Comparison of ENCODE assay signal across 24 cellular contexts in genomic region chr17:78120537-78120936, GRCh38. TPM values are rescaled to one million over a fixed set of nuclear protein-coding genes. Genes with fewer than 3 reads are reported as not detected.
DNase-seq lines count a peak whose midpoint lies in the region; ATAC-seq and FAIRE-seq lines count a peak whose summit lies in the region.
"Had no signal": no experiment of that assay in that cellular context is flagged by ENCODE, and none has a peak within 500 bp of the region (broad histone marks: within the 10 kb centered on the region; RNA-seq: fewer than 3 reads in every experiment).

No MANE protein-coding gene starts in this region.

- no peaks in the 10 kb centered on the region for H3K27me3 Mint-ChIP-seq in CD4-positive, alpha-beta memory T cell
- no peaks in the 10 kb centered on the region for H3K27me3 Mint-ChIP-seq in activated CD8-positive, alpha-beta T cell treated with anti-CD3 and anti-CD28 coated beads, Interleukin-2, amount 10 ng/mL, durations not matched to agents 7 days and 5 days (ENCODE audit: low read depth)
- H3K27me3 Mint-ChIP-seq in naive B cell: no peaks in the 10 kb centered on the region
- H3K27me3 Mint-ChIP-seq: activated B cell treated with CpG ODN at 0.5 μM for 24 hours; dendritic cell treated with granulocyte-macrophage colony-stimulating factor and Interleukin-4, amounts not matched to agents 40 ng/mL and 50 ng/mL, for 4 days; type B pancreatic cell had no signal

- no peak overlapping the region for H3K27ac ChIP-seq in BLaER1 treated with 17β-estradiol and CSF1 and Interleukin-3, amounts not matched to agents 10 nM and 100 nM
- peak overlapping the region; percentile 81 for H3K27ac ChIP-seq in CD4-positive, alpha-beta memory T cell (ENCODE audit: low read depth, low read length)
- H3K27ac ChIP-seq: hepatocyte, lower lobe of right lung, pancreas had no signal

- no peak overlapping the region for H3K4me3 ChIP-seq in BLaER1 treated with 17β-estradiol and CSF1 and Interleukin-3, amounts not matched to agents 10 nM and 100 nM
- peak overlapping the region in 1 of 2 donors; percentile 69 for H3K4me3 ChIP-seq in CD4-positive, alpha-beta memory T cell (ENCODE audit: low read length in 2 of 2)
- H3K4me3 ChIP-seq: hepatocyte, lower lobe of right lung, pancreas had no signal

- peaks cover 26 to 65% (median 47%) of the 10 kb centered on the region in 4 donors for H3K4me1 Mint-ChIP-seq in CD4-positive, alpha-beta memory T cell
- H3K4me1 Mint-ChIP-seq in activated CD8-positive, alpha-beta T cell treated with anti-CD3 and anti-CD28 coated beads, Interleukin-2, amount 10 ng/mL, durations not matched to agents 7 days and 5 days (ENCODE audit: low read depth): peaks cover 67% of the 10 kb centered on the region
- H3K4me1 Mint-ChIP-seq in naive B cell: peaks cover 37 to 50% (median 39%) of the 10 kb centered on the region in 3 donors

- peak overlapping the region; percentile 63 to 92 (median 89) for H3K4me3 Mint-ChIP-seq in CD4-positive, alpha-beta memory T cell
- H3K4me3 Mint-ChIP-seq in activated CD8-positive, alpha-beta T cell treated with anti-CD3 and anti-CD28 coated beads, Interleukin-2, amount 10 ng/mL, durations not matched to agents 7 days and 5 days: peak overlapping the region; percentile 88
- H3K4me3 Mint-ChIP-seq in naive B cell: peak overlapping the region in 5 of 8 donors; percentile 40 to 98 (median 72)
- H3K4me3 Mint-ChIP-seq: dendritic cell treated with granulocyte-macrophage colony-stimulating factor and Interleukin-4, amounts not matched to agents 40 ng/mL and 50 ng/mL, for 4 days; type B pancreatic cell had no signal

- H3K36me3 ChIP-seq in BLaER1 treated with 17β-estradiol and CSF1 and Interleukin-3, amounts not matched to agents 10 nM and 100 nM: peaks cover 71 to 99% (median 86%) of the 10 kb centered on the region in 11 experiments
- peaks cover 63% of the 10 kb centered on the region for H3K36me3 ChIP-seq in CD4-positive, alpha-beta memory T cell (ENCODE audit: insufficient read depth, low read length)

- peaks cover 35 to 54% of the 10 kb centered on the region in 2 donors for H3K36me3 Mint-ChIP-seq in CD4-positive, alpha-beta memory T cell
- H3K36me3 Mint-ChIP-seq in activated CD8-positive, alpha-beta T cell treated with anti-CD3 and anti-CD28 coated beads, Interleukin-2, amount 10 ng/mL, durations not matched to agents 7 days and 5 days (ENCODE audit: low read depth): peaks cover 74% of the 10 kb centered on the region
- H3K36me3 Mint-ChIP-seq in naive B cell: peaks cover 0 to 15% of the 10 kb centered on the region in 2 donors

- H3K4me2 ChIP-seq in BLaER1 treated with 17β-estradiol and CSF1 and Interleukin-3, amounts not matched to agents 10 nM and 100 nM: peak overlapping the region in 10 of 11 experiments; percentile 85 to 100 (median 96); a peak in 16 of 22 replicates
- H3K4me2 ChIP-seq: hepatocyte had no signal

- no peak for FAIRE-seq in frontal cortex (lab: Jason Lieb, UNC)
- FAIRE-seq: G401.6, H54, islet of Langerhans, pancreas had no signal

- POLR2A ChIA-PET in CD4-positive, alpha-beta memory T cell (lab: Charles Lee; ENCODE audit: partially characterized antibody): interaction anchor here (1.0 to 26.7 kb wide), 8 partner anchors 10 to 131 kb away, joined by 3 to 1172 read pairs (median 6); partner anchors contain the start of genes C17orf99, TMC6 and TMC8
- POLR2A ChIA-PET in activated CD8-positive, alpha-beta T cell treated with anti-CD3 and anti-CD28 coated beads, Interleukin-2, amount 10 ng/mL, durations not matched to agents 7 days and 5 days (lab: Charles Lee): interaction anchor here (0.8 to 13.9 kb wide), 3 partner anchors 8 to 19 kb away, joined by 3 to 182 read pairs (median 53); partner anchors contain the start of gene TMC8

- peak overlapping the region in 5 of 7 donors; percentile 25 to 96 (median 91) for H3K27ac Mint-ChIP-seq in CD4-positive, alpha-beta memory T cell
- peak overlapping the region; percentile 95 for H3K27ac Mint-ChIP-seq in activated CD8-positive, alpha-beta T cell treated with anti-CD3 and anti-CD28 coated beads, Interleukin-2, amount 10 ng/mL, durations not matched to agents 7 days and 5 days
- peak overlapping the region in 4 of 6 donors; percentile 59 to 97 (median 80) for H3K27ac Mint-ChIP-seq in naive B cell
- H3K27ac Mint-ChIP-seq: dendritic cell treated with granulocyte-macrophage colony-stimulating factor and Interleukin-4, amounts not matched to agents 40 ng/mL and 50 ng/mL, for 4 days; type B pancreatic cell had no signal

- peaks cover 71 to 88% (median 84%) of the 10 kb centered on the region in 10 experiments for H3K4me1 ChIP-seq in BLaER1 treated with 17β-estradiol and CSF1 and Interleukin-3, amounts not matched to agents 10 nM and 100 nM
- peaks cover 85% of the 10 kb centered on the region for H3K4me1 ChIP-seq in CD4-positive, alpha-beta memory T cell (ENCODE audit: insufficient read depth, low read length)
- H3K4me1 ChIP-seq: pancreas had no signal

- peak overlapping the region in 2 of 11 experiments; percentile 56 to 73; a peak in 3 of 22 replicates for H3K9ac ChIP-seq in BLaER1 treated with 17β-estradiol and CSF1 and Interleukin-3, amounts not matched to agents 10 nM and 100 nM

- CTCF ChIA-PET in CD4-positive, alpha-beta memory T cell (lab: Charles Lee; ENCODE audit: partially characterized antibody): interaction anchor here (1.3 to 11.0 kb wide), 4 partner anchors 10 to 56 kb away, joined by 4 to 121 read pairs (median 12); partner anchors contain the start of gene TMC8
- CTCF ChIA-PET in activated CD8-positive, alpha-beta T cell treated with anti-CD3 and anti-CD28 coated beads, Interleukin-2, amount 10 ng/mL, durations not matched to agents 7 days and 5 days (lab: Charles Lee): interaction anchor here (0.6 to 11.1 kb wide), 4 partner anchors 10 to 130 kb away, joined by 3 to 133 read pairs (median 7); partner anchors contain the start of gene TMC8

- H3K9me3 Mint-ChIP-seq in CD4-positive, alpha-beta memory T cell: no peaks in the 10 kb centered on the region
- H3K9me3 Mint-ChIP-seq in activated CD8-positive, alpha-beta T cell treated with anti-CD3 and anti-CD28 coated beads, Interleukin-2, amount 10 ng/mL, durations not matched to agents 7 days and 5 days (ENCODE audit: insufficient read depth): no peaks in the 10 kb centered on the region
- no peaks in the 10 kb centered on the region for H3K9me3 Mint-ChIP-seq in naive B cell
- H3K9me3 Mint-ChIP-seq: activated B cell treated with CpG ODN at 0.5 μM for 24 hours; dendritic cell treated with granulocyte-macrophage colony-stimulating factor and Interleukin-4, amounts not matched to agents 40 ng/mL and 50 ng/mL, for 4 days; type B pancreatic cell had no signal

- no peak for ATAC-seq in activated CD8-positive, alpha-beta T cell treated with anti-CD3 and anti-CD28 coated beads, Interleukin-2, amount 10 ng/mL, durations not matched to agents 7 days and 5 days
- ATAC-seq in naive B cell (ENCODE audit: low read depth in 2 of 2) (no peak), HG02642 (IDR thresholded peaks at IDR 0.05; ENCODE audit: poor library complexity, unreplicated experiment) (no peak)
- ATAC-seq: lower lobe of right lung, pancreas, PC-3, sciatic nerve had no signal

- H3K9me3 ChIP-seq in BLaER1 treated with 17β-estradiol and CSF1 and Interleukin-3, amounts not matched to agents 10 nM and 100 nM (replicated peaks in 1 of 11): no peaks in the 10 kb centered on the region
- H3K9me3 ChIP-seq in CD4-positive, alpha-beta memory T cell (ENCODE audit: control insufficient read depth in 1 of 2, low read length in 2 of 2): no peaks in the 10 kb centered on the region
- H3K9me3 ChIP-seq: lower lobe of right lung, pancreas had no signal

- intact Hi-C loops in CD4-positive, alpha-beta memory T cell (cut with micrococcal nuclease): no loop called here

- H4K20me1 ChIP-seq in BLaER1 treated with 17β-estradiol and CSF1 and Interleukin-3, amounts not matched to agents 10 nM and 100 nM: peaks cover 73 to 99% (median 81%) of the 10 kb centered on the region in 11 experiments

- H3K27me3 ChIP-seq in BLaER1 treated with 17β-estradiol and CSF1 and Interleukin-3, amounts not matched to agents 10 nM and 100 nM: no peaks in the 10 kb centered on the region
- H3K27me3 ChIP-seq in CD4-positive, alpha-beta memory T cell (ENCODE audit: insufficient read depth, low read length): no peaks in the 10 kb centered on the region
- H3K27me3 ChIP-seq: hepatocyte, pancreas had no signal

- DNase-seq in CD4-positive, alpha-beta memory T cell: no peak
- no peak for DNase-seq in activated CD8-positive, alpha-beta T cell treated with anti-CD3 and anti-CD28 coated beads, Interleukin-2, amount 10 ng/mL, durations not matched to agents 7 days and 5 days
- DNase-seq in naive B cell (no peak), frontal cortex (ENCODE audit: low spot score in 2 of 2) (no peak), kidney tubule cell (ENCODE audit: low spot score) (no peak)
- DNase-seq: activated B cell treated with CpG ODN at 0.5 μM for 24 hours, lower lobe of right lung, NCI-H1436 treated with DMSO at 0.1 percent for 48 hours, NCI-H2171 treated with DMSO at 0.1 percent for 48 hours, NCI-H748 treated with DMSO at 0.1 percent for 48 hours, PC-3, T-helper 9 cell had no signal

RNA-seq across cellular contexts. Expression of gene TMC6, which starts 8.0 kb away (rescaled TPM):
- 100 to 1,000 TPM; 697 to 702 TPM for total RNA-seq in CD4-positive, alpha-beta memory T cell
- 100 to 1,000 TPM; 258 to 300 TPM for polyA plus RNA-seq in CD4-positive, alpha-beta memory T cell
- total RNA-seq in activated CD8-positive, alpha-beta T cell treated with anti-CD3 and anti-CD28 coated beads, Interleukin-2, amount 10 ng/mL, durations not matched to agents 7 days and 5 days: 100 to 1,000 TPM; 407 to 476 TPM
- polyA plus RNA-seq in naive B cell (ENCODE audit: low read depth in 6 of 6): 100 to 1,000 TPM in 5 of 6 donors, 10 to 100 TPM in 1; 84.9 to 170 (median 141) TPM
- 2.0 TPM for total RNA-seq in frontal cortex

RNA-seq across cellular contexts. Expression of gene TMC8, which starts 10.0 kb away (rescaled TPM):
- total RNA-seq in CD4-positive, alpha-beta memory T cell: 100 to 1,000 TPM; 424 to 430 TPM
- 100 to 1,000 TPM in 1 of 2 donors, 10 to 100 TPM in 1; 77.7 to 172 TPM for polyA plus RNA-seq in CD4-positive, alpha-beta memory T cell
- 100 to 1,000 TPM; 258 to 278 TPM for total RNA-seq in activated CD8-positive, alpha-beta T cell treated with anti-CD3 and anti-CD28 coated beads, Interleukin-2, amount 10 ng/mL, durations not matched to agents 7 days and 5 days
- 100 to 1,000 TPM in 1 of 6 donors, 10 to 100 TPM in 5; 26.2 to 103 (median 55.2) TPM for polyA plus RNA-seq in naive B cell (ENCODE audit: low read depth in 6 of 6)
- total RNA-seq in frontal cortex: 0.41 TPM
- total RNA-seq: fibroblast of villous mesenchyme, M059J had no signal

RNA-seq across cellular contexts. Expression of gene C17orf99, which starts 25.6 kb away (rescaled TPM):
- total RNA-seq in CD4-positive, alpha-beta memory T cell: not detected
- polyA plus RNA-seq in CD4-positive, alpha-beta memory T cell: not detected
- not detected for total RNA-seq in activated CD8-positive, alpha-beta T cell treated with anti-CD3 and anti-CD28 coated beads, Interleukin-2, amount 10 ng/mL, durations not matched to agents 7 days and 5 days
- polyA plus RNA-seq in naive B cell (ENCODE audit: low read depth in 6 of 6): under 1 TPM in 1 of 6 donors, not detected in 5; 0.42 TPM
- 2.0 TPM for total RNA-seq in frontal cortex
- total RNA-seq: fibroblast of villous mesenchyme, lower lobe of right lung, M059J, pancreas had no signal
- polyA plus RNA-seq: pancreas had no signal

RNA-seq across cellular contexts. Expression of gene SYNGR2, which starts 47.8 kb away (rescaled TPM):
- total RNA-seq in CD4-positive, alpha-beta memory T cell: 10 to 100 TPM; 60.3 to 61.6 TPM
- 100 to 1,000 TPM; 144 to 234 TPM for polyA plus RNA-seq in CD4-positive, alpha-beta memory T cell
- total RNA-seq in activated CD8-positive, alpha-beta T cell treated with anti-CD3 and anti-CD28 coated beads, Interleukin-2, amount 10 ng/mL, durations not matched to agents 7 days and 5 days: 10 to 100 TPM; 41.1 to 44.3 TPM
- polyA plus RNA-seq in naive B cell (ENCODE audit: low read depth in 6 of 6): 100 to 1,000 TPM; 490 to 908 (median 562) TPM
- 6.1 TPM for total RNA-seq in frontal cortex

Comparison
In these comparisons a context has a peak if more than half of its experiments do, and no peak if none do; other contexts are left out.
1. RNA of gene TMC6, which starts 8.0 kb away (total RNA-seq): 697 to 702 TPM in CD4-positive, alpha-beta memory T cell and 407 to 476 TPM in activated CD8-positive, alpha-beta T cell treated with anti-CD3 and anti-CD28 coated beads, Interleukin-2, amount 10 ng/mL, durations not matched to agents 7 days and 5 days; 2.0 TPM in frontal cortex (single experiment); every median in the first group is over 100 times any median in the second.
2. RNA of gene TMC8, which starts 10.0 kb away (total RNA-seq): 424 to 430 TPM in CD4-positive, alpha-beta memory T cell and 258 to 278 TPM in activated CD8-positive, alpha-beta T cell treated with anti-CD3 and anti-CD28 coated beads, Interleukin-2, amount 10 ng/mL, durations not matched to agents 7 days and 5 days; 0.41 TPM in frontal cortex (single experiment); every median in the first group is over 100 times any median in the second.
3. Peak in every context shown above with its lines, with median percentiles within 50 percentile points of each other: H3K27ac Mint-ChIP-seq and H3K4me3 Mint-ChIP-seq.